Comparison of ENCODE assay signal across 16 cellular contexts in the genomic region with DNA sequence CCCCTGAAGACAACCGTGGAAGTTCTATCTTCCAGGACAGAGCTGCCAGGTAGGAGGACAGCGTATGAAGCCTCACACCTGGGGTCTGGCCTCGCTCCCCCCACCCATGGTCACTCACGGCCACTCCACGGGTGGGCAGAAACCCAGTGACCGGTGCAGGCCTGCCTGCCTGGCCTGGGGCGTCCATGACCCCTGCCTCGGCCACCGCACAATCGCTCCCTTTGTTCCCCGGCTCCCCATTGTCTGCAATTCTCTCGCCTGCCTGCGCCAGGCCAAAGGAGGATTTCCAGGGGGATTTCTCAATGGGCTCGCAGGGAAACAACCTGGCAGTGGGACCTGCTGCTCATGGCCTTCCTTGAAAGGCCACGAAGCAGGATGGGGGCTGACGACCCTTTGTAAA. TPM values are rescaled to one million over a fixed set of nuclear protein-coding genes. Genes with fewer than 3 reads are reported as not detected.
DNase-seq lines count a peak whose midpoint lies in the region; ATAC-seq and TF ChIP-seq lines count a peak whose summit lies in the region.
"Had no signal": no experiment of that assay in that cellular context is flagged by ENCODE, and none has a peak within 500 bp of the region (broad histone marks: within the 10 kb centered on the region; RNA-seq: fewer than 3 reads in every experiment).

No MANE protein-coding gene starts in this region.

- H3K9ac ChIP-seq in BLaER1 treated with 17β-estradiol and CSF1 and Interleukin-3, amounts not matched to agents 10 nM and 100 nM = no peak overlapping the region

- WGBS in hepatocyte (ENCODE audit: low lambda C conversion rate, missing lambda C conversion rate) = 90% methylated on average over 16 of the region's 16 CpGs

- peaks cover 92% of the 10 kb centered on the region for H3K79me2 ChIP-seq in hepatocyte

- H3K36me3 ChIP-seq in BLaER1 treated with 17β-estradiol and CSF1 and Interleukin-3, amounts not matched to agents 10 nM and 100 nM = no peaks in the 10 kb centered on the region
- H3K36me3 ChIP-seq in SJSA1 (peaks cover 19% of the 10 kb centered on the region), hepatocyte (replicated peaks; ENCODE audit: insufficient read depth, low read depth) (no peaks in the 10 kb centered on the region)
- H3K36me3 ChIP-seq: spleen had no signal

- no peaks in the 10 kb centered on the region for H3K27me3 ChIP-seq in BLaER1 treated with 17β-estradiol and CSF1 and Interleukin-3, amounts not matched to agents 10 nM and 100 nM
- H3K27me3 ChIP-seq in SJSA1 (replicated peaks) = no peaks in the 10 kb centered on the region
- no peaks in the 10 kb centered on the region for H3K27me3 ChIP-seq in hepatocyte
- H3K27me3 ChIP-seq: spleen had no signal

- no peaks in the 10 kb centered on the region for H3K9me3 ChIP-seq in BLaER1 treated with 17β-estradiol and CSF1 and Interleukin-3, amounts not matched to agents 10 nM and 100 nM (replicated peaks in 1 of 11)
- H3K9me3 ChIP-seq in SJSA1 (replicated peaks) = no peaks in the 10 kb centered on the region
- H3K9me3 ChIP-seq in hepatocyte (ENCODE audit: low read depth) = no peaks in the 10 kb centered on the region
- H3K9me3 ChIP-seq: mucosa of descending colon, spleen had no signal

- no peak for TF ChIP-seq CTCF in hepatocyte (IDR thresholded peaks at IDR 0.05; ENCODE audit: poor library complexity)

- peaks cover 0 to 87% (median 38%) of the 10 kb centered on the region in 11 experiments; a peak in 18 of 22 replicates for H4K20me1 ChIP-seq in BLaER1 treated with 17β-estradiol and CSF1 and Interleukin-3, amounts not matched to agents 10 nM and 100 nM
- H4K20me1 ChIP-seq in hepatocyte (ENCODE audit: insufficient read depth, poor library complexity, severe bottlenecking) = peaks cover 15% of the 10 kb centered on the region

- no peak overlapping the region for H2AFZ ChIP-seq in hepatocyte

- H3K4me1 ChIP-seq in BLaER1 treated with 17β-estradiol and CSF1 and Interleukin-3, amounts not matched to agents 10 nM and 100 nM = peaks cover 11 to 81% (median 71%) of the 10 kb centered on the region in 10 experiments
- H3K4me1 ChIP-seq in SJSA1 (replicated peaks) (peaks cover 68% of the 10 kb centered on the region), hepatocyte (ENCODE audit: insufficient read depth) (peaks cover 44% of the 10 kb centered on the region)

- DNase-seq in SJSA1 (ENCODE audit: low read depth in 1 of 2, low spot score in 2 of 2) = no peak
- no peak for DNase-seq in hepatocyte (ENCODE audit: low spot score)
- peak; percentile 87 for DNase-seq in retina
- DNase-seq in NOMO-1 treated with DMSO at 0.1 percent for 48 hours (lab: John Stamatoyannopoulos, UW; ENCODE audit: unreplicated experiment) = no peak
- no peak for DNase-seq in activated effector memory CD4-positive, alpha-beta T cell treated with anti-CD3 and anti-CD28 coated beads, Interleukin-2, amount 50 U/mL, for 16 hours
- DNase-seq: CD4-positive, alpha-beta T cell; effector memory CD8-positive, alpha-beta T cell; Kasumi-1; mucosa of descending colon; NCI-H1092 treated with DMSO at 0.1 percent for 48 hours; NCI-H510A treated with DMSO at 0.1 percent for 48 hours; spleen had no signal

- H3K4me2 ChIP-seq in BLaER1 treated with 17β-estradiol and CSF1 and Interleukin-3, amounts not matched to agents 10 nM and 100 nM = peak overlapping the region in 8 of 11 experiments; percentile 14 to 69 (median 54); a peak in 14 of 22 replicates
- no peak overlapping the region for H3K4me2 ChIP-seq in hepatocyte

- ATAC-seq in GM18861 (IDR thresholded peaks at IDR 0.05; ENCODE audit: unreplicated experiment) (no peak), HG03354 (IDR thresholded peaks at IDR 0.05; ENCODE audit: poor library complexity, severe bottlenecking, unreplicated experiment) (no peak)
- ATAC-seq: effector memory CD8-positive, alpha-beta T cell; left lobe of liver; mucosa of descending colon had no signal

- no peak overlapping the region for H3K27ac ChIP-seq in BLaER1 treated with 17β-estradiol and CSF1 and Interleukin-3, amounts not matched to agents 10 nM and 100 nM
- H3K27ac ChIP-seq in SJSA1 (peak overlapping the region; percentile 93), hepatocyte (peak overlapping the region; percentile 93)
- H3K27ac ChIP-seq: spleen had no signal

- H3K4me3 ChIP-seq in BLaER1 treated with 17β-estradiol and CSF1 and Interleukin-3, amounts not matched to agents 10 nM and 100 nM = no peak overlapping the region
- H3K4me3 ChIP-seq in SJSA1 (no peak overlapping the region), hepatocyte (no peak overlapping the region)
- H3K4me3 ChIP-seq: mucosa of descending colon, spleen had no signal

- H3K9me2 ChIP-seq in hepatocyte (replicated peaks; ENCODE audit: insufficient read depth) = no peaks in the 10 kb centered on the region

RNA-seq across cellular contexts. Expression of a gene that starts 22.6 kb away (rescaled TPM):
- total RNA-seq in SJSA1 (2014; rRNA removed; shearing (Covaris generic)) = 14.5 and 25.8 TPM in 2 replicates
- total RNA-seq in hepatocyte = 32.8 and 37.8 TPM in 2 replicates
- polyA plus RNA-seq in hepatocyte = 33.8 and 47.2 TPM in 2 replicates

Comparison
In these comparisons a context has a peak if more than half of its experiments do, and no peak if none do; other contexts are left out.
1. H3K27ac ChIP-seq: peak in SJSA1 (single experiment) and hepatocyte (single experiment); none in BLaER1 treated with 17β-estradiol and CSF1 and Interleukin-3, amounts not matched to agents 10 nM and 100 nM (0 of 11).